Comparison of ENCODE assay signal across 12 cellular contexts in the genomic region with DNA sequence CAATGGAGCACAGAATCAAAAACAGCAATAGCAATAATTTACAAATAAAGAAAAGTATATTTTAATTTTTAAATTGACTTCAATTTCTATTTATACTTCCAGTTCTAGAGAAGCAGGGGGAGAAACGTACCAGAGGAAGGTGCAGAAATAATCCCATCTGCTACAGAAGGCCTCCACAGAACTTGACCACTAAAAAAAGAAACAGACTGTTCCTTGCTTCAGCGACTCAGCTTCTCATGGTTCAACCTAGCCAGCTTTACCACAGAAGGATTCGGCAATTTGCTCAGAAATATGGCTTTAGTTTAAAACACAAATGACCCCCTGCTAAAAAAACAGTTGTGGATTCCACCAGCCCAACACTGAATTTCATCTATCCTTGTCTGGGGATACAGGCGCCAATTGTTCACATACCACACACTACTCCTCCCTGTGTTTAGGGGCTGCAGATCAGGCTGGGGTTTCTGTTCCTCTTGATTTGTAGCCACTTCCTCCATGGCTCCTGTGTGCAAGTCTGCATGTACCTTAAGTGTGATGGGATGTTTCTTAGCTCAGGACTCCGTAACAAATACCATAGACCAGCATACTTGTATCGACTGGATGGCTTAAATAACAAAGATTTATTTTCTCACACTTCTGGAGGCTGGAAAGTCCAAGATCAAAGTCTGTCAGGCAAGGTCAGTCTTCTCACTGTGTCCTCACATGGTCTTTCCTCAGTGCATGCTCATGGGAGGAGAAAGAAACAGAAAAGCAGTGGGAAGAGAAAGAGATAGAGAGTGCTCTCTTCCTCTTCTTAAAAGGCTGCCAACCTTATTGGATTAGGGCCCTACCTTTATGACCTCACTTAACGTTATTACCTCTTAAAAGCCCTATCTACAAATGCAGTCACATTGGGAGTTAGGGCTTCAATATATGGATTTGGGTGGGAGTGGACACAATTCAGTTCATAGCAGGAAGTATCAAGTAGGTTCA.
A peak's percentile ranks its signal among the peaks of the same experiment; 100 is the strongest.
DNase-seq lines count a peak whose midpoint lies in the region; ATAC-seq and TF ChIP-seq lines count a peak whose summit lies in the region.
"Had no signal": no experiment of that assay in that cellular context is flagged by ENCODE, and none has a peak within 500 bp of the region (broad histone marks: within the 10 kb centered on the region; RNA-seq: fewer than 3 reads in every experiment).

No MANE protein-coding gene starts in this region.

- no peaks in the 10 kb centered on the region for H3K4me1 Mint-ChIP-seq in GM23338

- H3K79me2 ChIP-seq in mammary epithelial cell (ENCODE audit: insufficient read depth, low read length) (no peaks in the 10 kb centered on the region), GM23338 (replicated peaks; ENCODE audit: insufficient read depth) (no peaks in the 10 kb centered on the region)

- ATAC-seq in GM18517 (IDR thresholded peaks at IDR 0.05; ENCODE audit: unreplicated experiment) (peak; percentile 80), GM21526 (IDR thresholded peaks at IDR 0.05; ENCODE audit: low FRiP score, unreplicated experiment) (peak; percentile 95), HG03159 (IDR thresholded peaks at IDR 0.05; ENCODE audit: unreplicated experiment) (peak; percentile 86), sciatic nerve (no peak), GM23338 (no peak)

- H3K36me3 Mint-ChIP-seq in GM23338 (ENCODE audit: low read depth): no peaks in the 10 kb centered on the region
- H3K36me3 Mint-ChIP-seq: activated naive CD8-positive, alpha-beta T cell had no signal

- CTCF ChIA-PET in mammary epithelial cell (lab: Charles Lee; ENCODE audit: low non-redundant PET): no interaction called here

- H3K27ac ChIP-seq in dorsolateral prefrontal cortex (peak overlapping the region in 37 of 59 donors; percentile 1 to 79 (median 49)), mammary epithelial cell (ENCODE audit: insufficient read depth, low read depth, low read length) (no peak overlapping the region), GM23338 (ENCODE audit: low read depth) (no peak overlapping the region)
- H3K27ac ChIP-seq: epithelial cell of prostate had no signal

- H3K27me3 Mint-ChIP-seq in GM23338 (ENCODE audit: insufficient read depth, low read depth, poor library complexity): peaks cover 1% of the 10 kb centered on the region
- H3K27me3 Mint-ChIP-seq: activated naive CD8-positive, alpha-beta T cell had no signal

- H3K9me3 ChIP-seq in mammary epithelial cell (replicated peaks; ENCODE audit: insufficient read depth, low read length): peaks cover 5% of the 10 kb centered on the region

- H3K9me2 ChIP-seq in GM23338 (ENCODE audit: insufficient read depth): no peaks in the 10 kb centered on the region

- no peaks in the 10 kb centered on the region for H3F3A ChIP-seq in GM23338 (replicated peaks; ENCODE audit: low read depth)

- H2AFZ ChIP-seq in mammary epithelial cell (ENCODE audit: low read depth, low read length) (no peak overlapping the region), GM23338 (no peak overlapping the region)

- H3K9ac ChIP-seq in mammary epithelial cell (ENCODE audit: insufficient read depth, low read length): no peak overlapping the region

- no peak overlapping the region for H3K4me2 ChIP-seq in mammary epithelial cell (ENCODE audit: insufficient read depth, low read depth, low read length)
- no peak overlapping the region for H3K4me2 ChIP-seq in GM23338

- in situ Hi-C loops in mammary epithelial cell (cut with MboI; ENCODE audit: low sequenced_read_pairs in 2 of 2): no loop called here

- TF ChIP-seq CTCF in dorsolateral prefrontal cortex (IDR thresholded peaks at IDR 0.05 in 54 of 56, conservative IDR thresholded peaks at IDR 0.05 in 2 of 56; ENCODE audit: low read depth in 1 of 56, partially characterized antibody in 56 of 56) (no peak), mammary epithelial cell (conservative IDR thresholded peaks at IDR 0.05 in 1 of 2, IDR thresholded peaks at IDR 0.05 in 1 of 2; ENCODE audit: extremely low read depth in 1 of 2, insufficient read depth in 1 of 2, low read depth in 1 of 2, low read length in 2 of 2) (no peak), GM23338 (conservative IDR thresholded peaks at IDR 0.05; ENCODE audit: low read depth in 2 of 2) (no peak)

- H3K36me3 ChIP-seq in mammary epithelial cell (ENCODE audit: insufficient read depth, low read length) (no peaks in the 10 kb centered on the region), GM23338 (ENCODE audit: insufficient read depth) (no peaks in the 10 kb centered on the region)

- no peak overlapping the region for H3K4me3 Mint-ChIP-seq in GM23338
- H3K4me3 Mint-ChIP-seq: activated naive CD8-positive, alpha-beta T cell had no signal

- H3K4me3 ChIP-seq in dorsolateral prefrontal cortex: no peak overlapping the region
- H3K4me3 ChIP-seq in mammary epithelial cell (replicated peaks in 1 of 3; ENCODE audit: insufficient read depth in 1 of 3, low read depth in 2 of 3, low read length in 3 of 3): no peak overlapping the region
- no peak overlapping the region for H3K4me3 ChIP-seq in GM23338

- H3K27ac Mint-ChIP-seq in GM23338: no peak overlapping the region
- H3K27ac Mint-ChIP-seq: activated naive CD8-positive, alpha-beta T cell had no signal

- H4K20me1 ChIP-seq in mammary epithelial cell (ENCODE audit: insufficient read depth, low read length): no peaks in the 10 kb centered on the region
- H4K20me1 ChIP-seq in GM23338 (replicated peaks; ENCODE audit: insufficient read depth): no peaks in the 10 kb centered on the region

- DNase-seq in dorsolateral prefrontal cortex: no peak
- no peak for DNase-seq in sciatic nerve (ENCODE audit: low spot score)
- no peak for DNase-seq in mammary epithelial cell
- DNase-seq in dedifferentiated amniotic fluid mesenchymal stem cell (ENCODE audit: extremely low spot score): no peak
- no peak for DNase-seq in GM23338 (ENCODE audit: low spot score)
- DNase-seq: DMS79 treated with DMSO at 0.1 percent for 48 hours, NCI-H510A treated with DMSO at 0.1 percent for 48 hours had no signal

- dilution Hi-C loops in mammary epithelial cell (cut with HindIII; ENCODE audit: low sequenced_read_pairs): no loop called here

- peaks cover 0 to 67% (median 15%) of the 10 kb centered on the region in 45 donors for H3K27me3 ChIP-seq in dorsolateral prefrontal cortex
- no peaks in the 10 kb centered on the region for H3K27me3 ChIP-seq in mammary epithelial cell (ENCODE audit: insufficient read depth, low read length)
- H3K27me3 ChIP-seq in GM23338 (ENCODE audit: insufficient read depth): no peaks in the 10 kb centered on the region

- no TSS peak for BruUV-seq in mammary epithelial cell (replicated peaks; lab: Mats Ljungman, UMichigan)

- no peaks in the 10 kb centered on the region for H3K9me3 Mint-ChIP-seq in GM23338

- WGBS in mammary epithelial cell (ENCODE audit: low coverage, missing lambda C conversion rate): 59% methylated on average over 7 of the region's 7 CpGs

- intact Hi-C loops in dorsolateral prefrontal cortex (cut with DNase I) (no loop called here), sciatic nerve (cut with DNase I) (no loop called here), mammary epithelial cell (cut with micrococcal nuclease) (no loop called here)

- H3K4me1 ChIP-seq in mammary epithelial cell (ENCODE audit: insufficient read depth, low read length) (no peaks in the 10 kb centered on the region), GM23338 (ENCODE audit: insufficient read depth) (no peaks in the 10 kb centered on the region)

TF ChIP-seq in GM23338, 12 proteins besides CTCF, POLR2A, EP300 and RAD21 (continues in another document):
- TF ChIP-seq POLR2AphosphoS5 (IDR thresholded peaks at IDR 0.05; ENCODE audit: low read depth): no peak
- TF ChIP-seq, protein P1, sequence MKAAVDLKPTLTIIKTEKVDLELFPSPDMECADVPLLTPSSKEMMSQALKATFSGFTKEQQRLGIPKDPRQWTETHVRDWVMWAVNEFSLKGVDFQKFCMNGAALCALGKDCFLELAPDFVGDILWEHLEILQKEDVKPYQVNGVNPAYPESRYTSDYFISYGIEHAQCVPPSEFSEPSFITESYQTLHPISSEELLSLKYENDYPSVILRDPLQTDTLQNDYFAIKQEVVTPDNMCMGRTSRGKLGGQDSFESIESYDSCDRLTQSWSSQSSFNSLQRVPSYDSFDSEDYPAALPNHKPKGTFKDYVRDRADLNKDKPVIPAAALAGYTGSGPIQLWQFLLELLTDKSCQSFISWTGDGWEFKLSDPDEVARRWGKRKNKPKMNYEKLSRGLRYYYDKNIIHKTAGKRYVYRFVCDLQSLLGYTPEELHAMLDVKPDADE (IDR thresholded peaks at IDR 0.05): no peak
- no peak for TF ChIP-seq JUNB (IDR thresholded peaks at IDR 0.05; ENCODE audit: unreplicated experiment)
- TF ChIP-seq ZNF331 (CRISPR knock-in tag; IDR thresholded peaks at IDR 0.05; ENCODE audit: low read depth): no peak
- no peak for TF ChIP-seq EZH2 (IDR thresholded peaks at IDR 0.05; ENCODE audit: low read depth, unreplicated experiment)
- no peak for TF ChIP-seq EZH2phosphoT487 (IDR thresholded peaks at IDR 0.05; ENCODE audit: unreplicated experiment)

Comparison
In these comparisons a context has a peak if more than half of its experiments do, and no peak if none do; other contexts are left out.
1. ATAC-seq: peak in GM18517 (single experiment), GM21526 (single experiment) and HG03159 (single experiment); none in sciatic nerve (single experiment) and GM23338 (single experiment).
2. H3K27ac ChIP-seq: peak in dorsolateral prefrontal cortex (37 of 59); none in mammary epithelial cell (single experiment) and GM23338 (single experiment).